Comparison of ENCODE assay signal across 28 cellular contexts in genomic region chr12:6302621-6303020, GRCh38. TPM values are rescaled to one million over a fixed set of nuclear protein-coding genes. Genes with fewer than 3 reads are reported as not detected.
"Had no signal": no experiment of that assay in that cellular context is flagged by ENCODE, and none has a peak within 500 bp of the region (broad histone marks: within the 10 kb centered on the region; RNA-seq: fewer than 3 reads in every experiment).

No MANE protein-coding gene starts in this region.

- H3K4me3 Mint-ChIP-seq: activated CD4-positive, alpha-beta memory T cell treated with anti-CD3 and anti-CD28 coated beads, Interleukin-2, amount 10 ng/mL, durations not matched to agents 7 days and 5 days; activated CD4-positive, alpha-beta T cell treated with anti-CD3 and anti-CD28 coated beads for 36 hours; activated naive CD4-positive, alpha-beta T cell treated with anti-CD3 and anti-CD28 coated beads, Interleukin-2, amount 10 ng/mL, durations not matched to agents 7 days and 5 days; activated naive CD8-positive, alpha-beta T cell treated with anti-CD3 and anti-CD28 coated beads for 36 hours; activated T-helper 17 cell treated with anti-CD3 and anti-CD28 coated beads, Interleukin-2, amount 50 U/mL, for 72 hours; T-cell had no signal

- H3K27ac Mint-ChIP-seq: activated CD4-positive, alpha-beta memory T cell treated with anti-CD3 and anti-CD28 coated beads, Interleukin-2, amount 10 ng/mL, durations not matched to agents 7 days and 5 days; activated CD4-positive, alpha-beta T cell treated with anti-CD3 and anti-CD28 coated beads for 36 hours; activated naive CD4-positive, alpha-beta T cell treated with anti-CD3 and anti-CD28 coated beads, Interleukin-2, amount 10 ng/mL, durations not matched to agents 7 days and 5 days; activated naive CD8-positive, alpha-beta T cell treated with anti-CD3 and anti-CD28 coated beads for 36 hours; activated T-helper 17 cell treated with anti-CD3 and anti-CD28 coated beads, Interleukin-2, amount 50 U/mL, for 72 hours; T-cell had no signal

- H3K9me3 ChIP-seq: MG63 had no signal

- H3K27ac ChIP-seq: KMS-11, SK-N-MC, WERI-Rb-1 had no signal

- H3K36me3 ChIP-seq: MG63, WERI-Rb-1 had no signal

- H3K27me3 ChIP-seq: MG63 had no signal

- DNase-seq: activated CD4-positive, alpha-beta memory T cell treated with anti-CD3 and anti-CD28 coated beads, Interleukin-2, amount 10 ng/mL, durations not matched to agents 7 days and 5 days; activated CD4-positive, alpha-beta T cell treated with anti-CD3 and anti-CD28 coated beads for 36 hours; activated CD4-positive, alpha-beta T cell treated with anti-CD3 and anti-CD28 coated beads, Interleukin-2, amount 50 U/mL, for 1 hour; activated gamma-delta T cell treated with Interleukin-2 at 50 U/mL for 16 hours; activated naive CD4-positive, alpha-beta T cell treated with anti-CD3 and anti-CD28 coated beads, Interleukin-2, amount 10 ng/mL, durations not matched to agents 7 days and 5 days; activated naive CD8-positive, alpha-beta T cell treated with anti-CD3 and anti-CD28 coated beads for 36 hours; activated T-cell treated with anti-CD3 and anti-CD28 coated beads for 4 hours; activated T-cell treated with anti-CD3 and anti-CD28 coated beads, Interleukin-2, amount 50 U/mL, for 48 hours; MG63; MV-4-11; NCI-H1092 treated with DMSO at 0.1 percent for 48 hours; NCI-H1417 treated with DMSO at 0.1 percent for 48 hours; NCI-H1694; NCI-H2029 treated with DMSO at 0.1 percent for 48 hours; NCI-H345; NCI-H510A; NCI-H526 treated with DMSO at 0.1 percent for 48 hours; NCI-H82; NK-92 treated with Interleukin-12 subunit alpha and Interleukin-12 subunit beta, amount 100 ng/mL, for 24 hours; OCI-M1; RPMI8226; T-cell; WERI-Rb-1 had no signal

- H3K36me3 Mint-ChIP-seq: activated naive CD4-positive, alpha-beta T cell treated with anti-CD3 and anti-CD28 coated beads, Interleukin-2, amount 10 ng/mL, durations not matched to agents 7 days and 5 days; activated naive CD8-positive, alpha-beta T cell treated with anti-CD3 and anti-CD28 coated beads for 36 hours; T-cell had no signal

- H3K4me1 Mint-ChIP-seq: activated CD4-positive, alpha-beta memory T cell treated with anti-CD3 and anti-CD28 coated beads, Interleukin-2, amount 10 ng/mL, durations not matched to agents 7 days and 5 days; activated CD4-positive, alpha-beta T cell treated with anti-CD3 and anti-CD28 coated beads for 36 hours; activated naive CD4-positive, alpha-beta T cell treated with anti-CD3 and anti-CD28 coated beads, Interleukin-2, amount 10 ng/mL, durations not matched to agents 7 days and 5 days; activated naive CD8-positive, alpha-beta T cell treated with anti-CD3 and anti-CD28 coated beads for 36 hours; activated T-helper 17 cell treated with anti-CD3 and anti-CD28 coated beads, Interleukin-2, amount 50 U/mL, for 72 hours; T-cell had no signal

- H3K4me3 ChIP-seq: MG63, SK-N-MC had no signal

- H3K9me3 Mint-ChIP-seq: activated CD4-positive, alpha-beta memory T cell treated with anti-CD3 and anti-CD28 coated beads, Interleukin-2, amount 10 ng/mL, durations not matched to agents 7 days and 5 days; activated naive CD4-positive, alpha-beta T cell treated with anti-CD3 and anti-CD28 coated beads, Interleukin-2, amount 10 ng/mL, durations not matched to agents 7 days and 5 days; activated naive CD8-positive, alpha-beta T cell treated with anti-CD3 and anti-CD28 coated beads for 36 hours; activated T-helper 17 cell treated with anti-CD3 and anti-CD28 coated beads, Interleukin-2, amount 50 U/mL, for 72 hours; T-cell had no signal

- H3K27me3 Mint-ChIP-seq: activated CD4-positive, alpha-beta T cell treated with anti-CD3 and anti-CD28 coated beads for 36 hours; activated naive CD8-positive, alpha-beta T cell treated with anti-CD3 and anti-CD28 coated beads for 36 hours had no signal

- H3K4me2 ChIP-seq: KMS-11 had no signal

RNA-seq across cellular contexts. Expression of gene PLEKHG6, which starts 7.9 kb away (rescaled TPM):
- total RNA-seq: activated CD4-positive, alpha-beta memory T cell treated with anti-CD3 and anti-CD28 coated beads, Interleukin-2, amount 10 ng/mL, durations not matched to agents 7 days and 5 days; activated CD4-positive, alpha-beta T cell treated with anti-CD3 and anti-CD28 coated beads for 36 hours; activated CD8-positive, alpha-beta memory T cell treated with anti-CD3 and anti-CD28 coated beads for 36 hours; activated T-helper 17 cell treated with anti-CD3 and anti-CD28 coated beads, Interleukin-2, amount 50 U/mL, for 72 hours; T-helper 2 cell treated with Interferon-gamma antibody and Interleukin-4, amounts not matched to agents 100 ng/mL and 5 ng/mL, for 36 hours had no signal
